8 cellular contexts compared by ENCODE assay signal in the genomic region with DNA sequence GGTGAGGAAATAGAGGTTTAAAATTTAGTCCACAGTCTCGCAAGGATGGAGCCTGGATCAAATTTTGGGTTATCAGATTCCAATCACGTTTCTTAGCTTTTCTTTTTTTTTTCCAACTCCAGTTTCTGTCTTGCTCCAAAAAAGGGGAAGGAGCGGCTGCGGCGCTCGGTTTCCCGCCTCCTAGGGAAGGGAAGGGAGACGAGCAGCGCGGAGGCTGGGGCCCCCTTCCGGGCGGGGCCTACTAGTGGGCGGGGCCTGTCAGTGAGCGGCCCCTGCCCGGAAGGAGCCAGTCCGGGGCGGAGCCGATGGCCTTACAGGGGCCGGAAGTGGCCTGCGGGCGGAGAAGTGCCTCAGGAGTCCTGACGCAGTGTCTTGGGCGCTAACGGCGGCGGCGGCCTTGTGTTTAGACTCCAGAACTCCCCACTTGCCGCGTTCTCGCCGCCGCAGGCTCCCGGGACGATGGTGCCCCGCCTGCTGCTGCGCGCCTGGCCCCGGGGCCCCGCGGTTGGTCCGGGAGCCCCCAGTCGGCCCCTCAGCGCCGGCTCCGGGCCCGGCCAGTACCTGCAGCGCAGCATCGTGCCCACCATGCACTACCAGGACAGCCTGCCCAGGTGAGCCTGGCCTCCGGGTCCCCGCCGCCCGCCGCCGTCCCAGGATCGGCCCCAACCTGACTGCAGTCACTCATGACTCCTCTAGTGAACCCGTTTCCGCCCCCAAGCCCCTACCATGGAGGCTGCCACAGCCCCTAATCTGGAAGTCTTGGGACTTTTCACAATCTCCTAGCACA. TPM values are rescaled to one million over a fixed set of nuclear protein-coding genes. Genes with fewer than 3 reads are reported as not detected.
A peak's percentile ranks its signal among the peaks of the same experiment; 100 is the strongest.
DNase-seq lines count a peak whose midpoint lies in the region; TF ChIP-seq lines count a peak whose summit lies in the region.

A gene (plus strand): TSS at position 340 of the 787 bp plus-strand sequence. CDS start 120 bp downstream, at position 460.

- H3K27me3 ChIP-seq in neuron (ENCODE audit: insufficient read depth, low read length): no peaks in the 10 kb centered on the region

- TF ChIP-seq CTCF in HFF-Myc (IDR thresholded peaks at IDR 0.05; ENCODE audit: low read depth, low read length, missing control alignments) (no peak), NB4 (IDR thresholded peaks at IDR 0.05; ENCODE audit: low read depth, low read length) (no peak)

- H3K4me3 ChIP-seq in HFF-Myc (replicated peaks; ENCODE audit: low read depth, low read length): peak within 1 kb of the TSS; percentile 88
- peak within 1 kb of the TSS; percentile 99 for H3K4me3 ChIP-seq in NB4 (ENCODE audit: low read depth, low read length)
- peak within 1 kb of the TSS; percentile 96 for H3K4me3 ChIP-seq in neuron (ENCODE audit: low read length)

- H2AFZ ChIP-seq in neuron (ENCODE audit: low read depth, low read length): peak within 1 kb of the TSS; percentile 94

- peak; percentile 97 for TF ChIP-seq POLR2A in NB4 (IDR thresholded peaks at IDR 0.05; ENCODE audit: extremely low read depth, insufficient read length)

- peaks cover 7% of the 10 kb centered on the region for H3K4me1 ChIP-seq in neuron (ENCODE audit: insufficient read depth, low read length)

- peak; percentile 99 for DNase-seq in GM03348 (ENCODE audit: low spot score)
- DNase-seq in HFF-Myc (ENCODE audit: extremely low read depth, low read depth): peak; percentile 72
- peak; percentile 96 for DNase-seq in NB4 (ENCODE audit: low read depth)
- peak; percentile 89 for DNase-seq in SK-N-DZ (ENCODE audit: low spot score)
- DNase-seq in activated naive CD4-positive, alpha-beta T cell treated with Interleukin-2 at 50 U/mL for 16 hours: peak; percentile 91
- DNase-seq in foreskin melanocyte: peak; percentile 84
- peak; percentile 89 for DNase-seq in stromal cell of bone marrow (ENCODE audit: low read depth)

- peaks cover 11% of the 10 kb centered on the region for H3K36me3 ChIP-seq in neuron (ENCODE audit: insufficient read depth, low read length)

- no peaks in the 10 kb centered on the region for H3K9me3 ChIP-seq in neuron (ENCODE audit: low read length)

RNA-seq across cellular contexts. Expression of the gene that starts here (rescaled TPM):
- polyA plus RNA-seq in SK-N-DZ (2014; cell fraction: cytosol; rRNA removed): 33.1 and 35.5 TPM in 2 replicates
- 11.1 and 11.5 TPM in 2 replicates for polyA plus RNA-seq in SK-N-DZ (2014; cell fraction: nucleus; rRNA removed)

Comparison
In these comparisons a context has a peak if more than half of its experiments do, and no peak if none do; other contexts are left out.
1. Peak in every context shown above with its lines: DNase-seq and H3K4me3 ChIP-seq.